In genomic region chr10:35821339-35821911, GRCh38 we compare ENCODE assay signal across 1 cellular context.
A peak's percentile ranks its signal among the peaks of the same experiment; 100 is the strongest.
TF ChIP-seq lines count a peak whose summit lies in the region.

No MANE protein-coding gene starts in this region.

TF ChIP-seq in HEK293, 187 proteins besides CTCF, POLR2A, EP300 and RAD21 (continued from another document and continues in another):
- TF ChIP-seq, protein P1, sequence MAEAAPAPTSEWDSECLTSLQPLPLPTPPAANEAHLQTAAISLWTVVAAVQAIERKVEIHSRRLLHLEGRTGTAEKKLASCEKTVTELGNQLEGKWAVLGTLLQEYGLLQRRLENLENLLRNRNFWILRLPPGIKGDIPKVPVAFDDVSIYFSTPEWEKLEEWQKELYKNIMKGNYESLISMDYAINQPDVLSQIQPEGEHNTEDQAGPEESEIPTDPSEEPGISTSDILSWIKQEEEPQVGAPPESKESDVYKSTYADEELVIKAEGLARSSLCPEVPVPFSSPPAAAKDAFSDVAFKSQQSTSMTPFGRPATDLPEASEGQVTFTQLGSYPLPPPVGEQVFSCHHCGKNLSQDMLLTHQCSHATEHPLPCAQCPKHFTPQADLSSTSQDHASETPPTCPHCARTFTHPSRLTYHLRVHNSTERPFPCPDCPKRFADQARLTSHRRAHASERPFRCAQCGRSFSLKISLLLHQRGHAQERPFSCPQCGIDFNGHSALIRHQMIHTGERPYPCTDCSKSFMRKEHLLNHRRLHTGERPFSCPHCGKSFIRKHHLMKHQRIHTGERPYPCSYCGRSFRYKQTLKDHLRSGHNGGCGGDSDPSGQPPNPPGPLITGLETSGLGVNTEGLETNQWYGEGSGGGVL (tag by site-specific recombination; IDR thresholded peaks at IDR 0.05), result peak; percentile 43
- TF ChIP-seq ZNF214 (tag by site-specific recombination; IDR thresholded peaks at IDR 0.05; ENCODE audit: borderline replicate concordance) (no peak), KLF8 (tag by site-specific recombination; IDR thresholded peaks at IDR 0.05) (peak; percentile 67), ZBTB20 (tag by site-specific recombination; IDR thresholded peaks at IDR 0.05) (peak; percentile 75), ZNF792 (tag by site-specific recombination; IDR thresholded peaks at IDR 0.05) (no peak), TCF7L2 (IDR thresholded peaks at IDR 0.05; ENCODE audit: borderline replicate concordance, low read depth, low read length) (peak; percentile 31; the same call in 1 of the 2 replicates), ZNF175 (tag by site-specific recombination; IDR thresholded peaks at IDR 0.05) (no peak), HOXA7 (CRISPR knock-in tag; IDR thresholded peaks at IDR 0.05; ENCODE audit: borderline replicate concordance) (no peak), ZNF48 (tag by site-specific recombination; IDR thresholded peaks at IDR 0.05) (no peak), ZNF2 (tag by site-specific recombination; IDR thresholded peaks at IDR 0.05) (no peak; the same call in 1 of the 2 replicates), IKZF3 (tag by site-specific recombination; IDR thresholded peaks at IDR 0.05) (peak; percentile 65), ZSCAN16 (tag by site-specific recombination; IDR thresholded peaks at IDR 0.05) (peak; percentile 77), ZNF664 (tag by site-specific recombination; IDR thresholded peaks at IDR 0.05) (no peak), GLI2 (tag by site-specific recombination; IDR thresholded peaks at IDR 0.05; ENCODE audit: borderline replicate concordance, low read depth) (no peak), ZNF624 (tag by site-specific recombination; IDR thresholded peaks at IDR 0.05) (no peak), ZNF366 (tag by site-specific recombination; conservative IDR thresholded peaks at IDR 0.05) (peak; percentile 69; the same call in 1 of the 2 replicates), ZNF239 (tag by site-specific recombination; IDR thresholded peaks at IDR 0.05) (no peak), ZNF488 (tag by site-specific recombination; IDR thresholded peaks at IDR 0.05) (peak; percentile 54; the same call in 1 of the 2 replicates), ZNF580 (tag by site-specific recombination; IDR thresholded peaks at IDR 0.05) (peak; percentile 80), ZNF354C (tag by site-specific recombination; IDR thresholded peaks at IDR 0.05; ENCODE audit: borderline replicate concordance, low read depth) (no peak), ZBTB48 (tag by site-specific recombination; IDR thresholded peaks at IDR 0.05) (peak; percentile 64), ZBTB17 (tag by site-specific recombination; IDR thresholded peaks at IDR 0.05) (peak; percentile 68; the same call in 1 of the 2 replicates), ZNF184 (tag by site-specific recombination; IDR thresholded peaks at IDR 0.05) (no peak), GFI1B (tag by site-specific recombination; IDR thresholded peaks at IDR 0.05) (peak; percentile 75; the same call in 1 of the 2 replicates), ZNF843 (tag by site-specific recombination; IDR thresholded peaks at IDR 0.05) (peak; percentile 94), ZNF423 (tag by site-specific recombination; IDR thresholded peaks at IDR 0.05) (no peak), ZNF621 (tag by site-specific recombination; IDR thresholded peaks at IDR 0.05) (no peak), PRDM1 (tag by site-specific recombination; IDR thresholded peaks at IDR 0.05) (no peak), ZIC2 (tag by site-specific recombination; IDR thresholded peaks at IDR 0.05) (peak; percentile 30; the same call in 1 of the 2 replicates), MZF1 (tag by site-specific recombination; IDR thresholded peaks at IDR 0.05; ENCODE audit: borderline replicate concordance) (no peak), KLF10 (tag by site-specific recombination; IDR thresholded peaks at IDR 0.05) (peak; percentile 48; the same call in 1 of the 2 replicates), ZNF157 (tag by site-specific recombination; IDR thresholded peaks at IDR 0.05) (no peak), ZXDB (tag by site-specific recombination; IDR thresholded peaks at IDR 0.05) (peak; percentile 71), ZNF670 (tag by site-specific recombination; IDR thresholded peaks at IDR 0.05; ENCODE audit: low read depth) (no peak), ZNF654 (tag by site-specific recombination; IDR thresholded peaks at IDR 0.05; ENCODE audit: low read depth) (no peak), TRIM28 (IDR thresholded peaks at IDR 0.05; ENCODE audit: borderline replicate concordance, low read length) (no peak), GLIS1 (tag by site-specific recombination; IDR thresholded peaks at IDR 0.05) (peak; percentile 91), ZNF112 (tag by site-specific recombination; IDR thresholded peaks at IDR 0.05) (no peak)
- TF ChIP-seq, protein P2, sequence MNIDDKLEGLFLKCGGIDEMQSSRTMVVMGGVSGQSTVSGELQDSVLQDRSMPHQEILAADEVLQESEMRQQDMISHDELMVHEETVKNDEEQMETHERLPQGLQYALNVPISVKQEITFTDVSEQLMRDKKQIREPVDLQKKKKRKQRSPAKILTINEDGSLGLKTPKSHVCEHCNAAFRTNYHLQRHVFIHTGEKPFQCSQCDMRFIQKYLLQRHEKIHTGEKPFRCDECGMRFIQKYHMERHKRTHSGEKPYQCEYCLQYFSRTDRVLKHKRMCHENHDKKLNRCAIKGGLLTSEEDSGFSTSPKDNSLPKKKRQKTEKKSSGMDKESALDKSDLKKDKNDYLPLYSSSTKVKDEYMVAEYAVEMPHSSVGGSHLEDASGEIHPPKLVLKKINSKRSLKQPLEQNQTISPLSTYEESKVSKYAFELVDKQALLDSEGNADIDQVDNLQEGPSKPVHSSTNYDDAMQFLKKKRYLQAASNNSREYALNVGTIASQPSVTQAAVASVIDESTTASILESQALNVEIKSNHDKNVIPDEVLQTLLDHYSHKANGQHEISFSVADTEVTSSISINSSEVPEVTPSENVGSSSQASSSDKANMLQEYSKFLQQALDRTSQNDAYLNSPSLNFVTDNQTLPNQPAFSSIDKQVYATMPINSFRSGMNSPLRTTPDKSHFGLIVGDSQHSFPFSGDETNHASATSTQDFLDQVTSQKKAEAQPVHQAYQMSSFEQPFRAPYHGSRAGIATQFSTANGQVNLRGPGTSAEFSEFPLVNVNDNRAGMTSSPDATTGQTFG (tag by site-specific recombination; IDR thresholded peaks at IDR 0.05; ENCODE audit: borderline replicate concordance), result no peak
- TF ChIP-seq, protein P3, sequence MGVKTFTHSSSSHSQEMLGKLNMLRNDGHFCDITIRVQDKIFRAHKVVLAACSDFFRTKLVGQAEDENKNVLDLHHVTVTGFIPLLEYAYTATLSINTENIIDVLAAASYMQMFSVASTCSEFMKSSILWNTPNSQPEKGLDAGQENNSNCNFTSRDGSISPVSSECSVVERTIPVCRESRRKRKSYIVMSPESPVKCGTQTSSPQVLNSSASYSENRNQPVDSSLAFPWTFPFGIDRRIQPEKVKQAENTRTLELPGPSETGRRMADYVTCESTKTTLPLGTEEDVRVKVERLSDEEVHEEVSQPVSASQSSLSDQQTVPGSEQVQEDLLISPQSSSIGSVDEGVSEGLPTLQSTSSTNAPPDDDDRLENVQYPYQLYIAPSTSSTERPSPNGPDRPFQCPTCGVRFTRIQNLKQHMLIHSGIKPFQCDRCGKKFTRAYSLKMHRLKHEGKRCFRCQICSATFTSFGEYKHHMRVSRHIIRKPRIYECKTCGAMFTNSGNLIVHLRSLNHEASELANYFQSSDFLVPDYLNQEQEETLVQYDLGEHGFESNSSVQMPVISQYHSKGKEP (tag by site-specific recombination; IDR thresholded peaks at IDR 0.05), result peak; percentile 43; the same call in 1 of the 2 replicates
- TF ChIP-seq, protein P4, sequence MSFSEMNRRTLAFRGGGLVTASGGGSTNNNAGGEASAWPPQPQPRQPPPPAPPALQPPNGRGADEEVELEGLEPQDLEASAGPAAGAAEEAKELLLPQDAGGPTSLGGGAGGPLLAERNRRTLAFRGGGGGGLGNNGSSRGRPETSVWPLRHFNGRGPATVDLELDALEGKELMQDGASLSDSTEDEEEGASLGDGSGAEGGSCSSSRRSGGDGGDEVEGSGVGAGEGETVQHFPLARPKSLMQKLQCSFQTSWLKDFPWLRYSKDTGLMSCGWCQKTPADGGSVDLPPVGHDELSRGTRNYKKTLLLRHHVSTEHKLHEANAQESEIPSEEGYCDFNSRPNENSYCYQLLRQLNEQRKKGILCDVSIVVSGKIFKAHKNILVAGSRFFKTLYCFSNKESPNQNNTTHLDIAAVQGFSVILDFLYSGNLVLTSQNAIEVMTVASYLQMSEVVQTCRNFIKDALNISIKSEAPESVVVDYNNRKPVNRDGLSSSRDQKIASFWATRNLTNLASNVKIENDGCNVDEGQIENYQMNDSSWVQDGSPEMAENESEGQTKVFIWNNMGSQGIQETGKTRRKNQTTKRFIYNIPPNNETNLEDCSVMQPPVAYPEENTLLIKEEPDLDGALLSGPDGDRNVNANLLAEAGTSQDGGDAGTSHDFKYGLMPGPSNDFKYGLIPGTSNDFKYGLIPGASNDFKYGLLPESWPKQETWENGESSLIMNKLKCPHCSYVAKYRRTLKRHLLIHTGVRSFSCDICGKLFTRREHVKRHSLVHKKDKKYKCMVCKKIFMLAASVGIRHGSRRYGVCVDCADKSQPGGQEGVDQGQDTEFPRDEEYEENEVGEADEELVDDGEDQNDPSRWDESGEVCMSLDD (tag by site-specific recombination; IDR thresholded peaks at IDR 0.05), result no peak
- TF ChIP-seq, protein P5, sequence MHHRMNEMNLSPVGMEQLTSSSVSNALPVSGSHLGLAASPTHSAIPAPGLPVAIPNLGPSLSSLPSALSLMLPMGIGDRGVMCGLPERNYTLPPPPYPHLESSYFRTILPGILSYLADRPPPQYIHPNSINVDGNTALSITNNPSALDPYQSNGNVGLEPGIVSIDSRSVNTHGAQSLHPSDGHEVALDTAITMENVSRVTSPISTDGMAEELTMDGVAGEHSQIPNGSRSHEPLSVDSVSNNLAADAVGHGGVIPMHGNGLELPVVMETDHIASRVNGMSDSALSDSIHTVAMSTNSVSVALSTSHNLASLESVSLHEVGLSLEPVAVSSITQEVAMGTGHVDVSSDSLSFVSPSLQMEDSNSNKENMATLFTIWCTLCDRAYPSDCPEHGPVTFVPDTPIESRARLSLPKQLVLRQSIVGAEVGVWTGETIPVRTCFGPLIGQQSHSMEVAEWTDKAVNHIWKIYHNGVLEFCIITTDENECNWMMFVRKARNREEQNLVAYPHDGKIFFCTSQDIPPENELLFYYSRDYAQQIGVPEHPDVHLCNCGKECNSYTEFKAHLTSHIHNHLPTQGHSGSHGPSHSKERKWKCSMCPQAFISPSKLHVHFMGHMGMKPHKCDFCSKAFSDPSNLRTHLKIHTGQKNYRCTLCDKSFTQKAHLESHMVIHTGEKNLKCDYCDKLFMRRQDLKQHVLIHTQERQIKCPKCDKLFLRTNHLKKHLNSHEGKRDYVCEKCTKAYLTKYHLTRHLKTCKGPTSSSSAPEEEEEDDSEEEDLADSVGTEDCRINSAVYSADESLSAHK (tag by site-specific recombination; IDR thresholded peaks at IDR 0.05), result peak; percentile 86
- TF ChIP-seq, protein P6, sequence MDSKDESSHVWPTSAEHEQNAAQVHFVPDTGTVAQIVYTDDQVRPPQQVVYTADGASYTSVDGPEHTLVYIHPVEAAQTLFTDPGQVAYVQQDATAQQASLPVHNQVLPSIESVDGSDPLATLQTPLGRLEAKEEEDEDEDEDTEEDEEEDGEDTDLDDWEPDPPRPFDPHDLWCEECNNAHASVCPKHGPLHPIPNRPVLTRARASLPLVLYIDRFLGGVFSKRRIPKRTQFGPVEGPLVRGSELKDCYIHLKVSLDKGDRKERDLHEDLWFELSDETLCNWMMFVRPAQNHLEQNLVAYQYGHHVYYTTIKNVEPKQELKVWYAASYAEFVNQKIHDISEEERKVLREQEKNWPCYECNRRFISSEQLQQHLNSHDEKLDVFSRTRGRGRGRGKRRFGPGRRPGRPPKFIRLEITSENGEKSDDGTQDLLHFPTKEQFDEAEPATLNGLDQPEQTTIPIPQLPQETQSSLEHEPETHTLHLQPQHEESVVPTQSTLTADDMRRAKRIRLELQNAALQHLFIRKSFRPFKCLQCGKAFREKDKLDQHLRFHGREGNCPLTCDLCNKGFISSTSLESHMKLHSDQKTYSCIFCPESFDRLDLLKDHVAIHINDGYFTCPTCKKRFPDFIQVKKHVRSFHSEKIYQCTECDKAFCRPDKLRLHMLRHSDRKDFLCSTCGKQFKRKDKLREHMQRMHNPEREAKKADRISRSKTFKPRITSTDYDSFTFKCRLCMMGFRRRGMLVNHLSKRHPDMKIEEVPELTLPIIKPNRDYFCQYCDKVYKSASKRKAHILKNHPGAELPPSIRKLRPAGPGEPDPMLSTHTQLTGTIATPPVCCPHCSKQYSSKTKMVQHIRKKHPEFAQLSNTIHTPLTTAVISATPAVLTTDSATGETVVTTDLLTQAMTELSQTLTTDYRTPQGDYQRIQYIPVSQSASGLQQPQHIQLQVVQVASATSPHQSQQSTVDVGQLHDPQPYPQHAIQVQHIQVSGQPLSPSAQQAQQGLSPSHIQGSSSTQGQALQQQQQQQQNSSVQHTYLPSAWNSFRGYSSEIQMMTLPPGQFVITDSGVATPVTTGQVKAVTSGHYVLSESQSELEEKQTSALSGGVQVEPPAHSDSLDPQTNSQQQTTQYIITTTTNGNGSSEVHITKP (tag by site-specific recombination; IDR thresholded peaks at IDR 0.05), result peak; percentile 49
